Comparison of ENCODE assay signal across 8 cellular contexts in genomic region chr4:6688879-6689505, GRCh38. TPM values are rescaled to one million over a fixed set of nuclear protein-coding genes. Genes with fewer than 3 reads are reported as not detected.
DNase-seq lines count a peak whose midpoint lies in the region; ATAC-seq and TF ChIP-seq lines count a peak whose summit lies in the region.

No MANE protein-coding gene starts in this region.

- no peaks in the 10 kb centered on the region for H3K9me3 ChIP-seq in BLaER1
- no peaks in the 10 kb centered on the region for H3K9me3 ChIP-seq in mucosa of stomach (ENCODE audit: control insufficient read depth, low read length)
- H3K9me3 ChIP-seq in tibial artery = no peaks in the 10 kb centered on the region

- H3K4me1 Mint-ChIP-seq in stimulated activated memory B cell treated with anti-CD40 and anti-IgM and Interleukin-4, amounts not matched to agents 10 μg/mL and 1 μg/mL and 100 μg/mL, for 72 hours = peaks cover 18% of the 10 kb centered on the region

- no peak overlapping the region for H3K4me3 Mint-ChIP-seq in stimulated activated memory B cell treated with anti-CD40 and anti-IgM and Interleukin-4, amounts not matched to agents 10 μg/mL and 1 μg/mL and 100 μg/mL, for 72 hours

- peaks cover 60% of the 10 kb centered on the region for H3K4me1 ChIP-seq in BLaER1
- peaks cover 53% of the 10 kb centered on the region for H3K4me1 ChIP-seq in mucosa of stomach (ENCODE audit: control insufficient read depth, insufficient read depth, low read length)
- peaks cover 0 to 17% (median 0%) of the 10 kb centered on the region in 4 donors for H3K4me1 ChIP-seq in tibial artery

- H3K27ac Mint-ChIP-seq in stimulated activated memory B cell treated with anti-CD40 and anti-IgM and Interleukin-4, amounts not matched to agents 10 μg/mL and 1 μg/mL and 100 μg/mL, for 72 hours = no peak overlapping the region

- TF ChIP-seq CTCF in tibial artery (IDR thresholded peaks at IDR 0.05) = no peak

- peaks cover 6% of the 10 kb centered on the region for H3K36me3 Mint-ChIP-seq in stimulated activated memory B cell treated with anti-CD40 and anti-IgM and Interleukin-4, amounts not matched to agents 10 μg/mL and 1 μg/mL and 100 μg/mL, for 72 hours

- H3K4me3 ChIP-seq in BLaER1 (0 out of 2 replicates have a peak overlapping the region, but pooled peaks have one; percentile 31), mucosa of stomach (ENCODE audit: low read length) (peak overlapping the region; percentile 25), tibial artery (no peak overlapping the region)
- H3K4me3 ChIP-seq in Jurkat, Clone E6-1 (ENCODE audit: low read length) = peak overlapping the region; percentile 20

- H3K36me3 ChIP-seq in BLaER1 = peaks cover 4% of the 10 kb centered on the region; the same call in 1 of the 2 replicates
- H3K36me3 ChIP-seq in mucosa of stomach (ENCODE audit: control insufficient read depth, insufficient read depth, low read length) = no peaks in the 10 kb centered on the region
- no peaks in the 10 kb centered on the region for H3K36me3 ChIP-seq in tibial artery

- H3K9me3 Mint-ChIP-seq in stimulated activated memory B cell treated with anti-CD40 and anti-IgM and Interleukin-4, amounts not matched to agents 10 μg/mL and 1 μg/mL and 100 μg/mL, for 72 hours = no peaks in the 10 kb centered on the region

- H3K9ac ChIP-seq in BLaER1 (peak overlapping the region; percentile 43; the same call in 1 of the 2 replicates), mucosa of stomach (ENCODE audit: low read length) (peak overlapping the region; percentile 70)

- H3K27me3 Mint-ChIP-seq in stimulated activated memory B cell treated with anti-CD40 and anti-IgM and Interleukin-4, amounts not matched to agents 10 μg/mL and 1 μg/mL and 100 μg/mL, for 72 hours = peaks cover 44% of the 10 kb centered on the region

- peak; percentile 71 for DNase-seq in Jurkat, Clone E6-1 (ENCODE audit: low read depth, low spot score)
- DNase-seq in activated CD4-positive, alpha-beta T cell treated with anti-CD3 and anti-CD28 coated beads for 4 hours = peak; percentile 71 to 73
- DNase-seq in tibial artery = no peak

- H4K20me1 ChIP-seq in BLaER1 = no peaks in the 10 kb centered on the region; the same call in 1 of the 2 replicates

- peak; percentile 79 for ATAC-seq in GM21423 (IDR thresholded peaks at IDR 0.05; ENCODE audit: unreplicated experiment)
- peak; percentile 86 for ATAC-seq in stimulated activated memory B cell treated with anti-CD40 and anti-IgM and Interleukin-4, amounts not matched to agents 10 μg/mL and 1 μg/mL and 100 μg/mL, for 72 hours

- peak overlapping the region; percentile 61 for H3K27ac ChIP-seq in BLaER1
- H3K27ac ChIP-seq in cingulate gyrus (ENCODE audit: low read depth, low read length) = peak overlapping the region; percentile 19
- H3K27ac ChIP-seq in tibial artery = no peak overlapping the region

- intact Hi-C loops in tibial artery (cut with DNase I; ENCODE audit: low total_unique reads) = no loop called here

- H3K4me2 ChIP-seq in BLaER1 = peak overlapping the region; percentile 81

- H3K27me3 ChIP-seq in BLaER1 (no peaks in the 10 kb centered on the region), mucosa of stomach (ENCODE audit: control insufficient read depth, insufficient read depth, low read length) (no peaks in the 10 kb centered on the region), tibial artery (no peaks in the 10 kb centered on the region)

RNA-seq across cellular contexts. Expression of gene S100P, which starts 4.7 kb away (rescaled TPM):
- not detected for polyA plus RNA-seq in Jurkat, Clone E6-1 (2012; ENCODE audit: insufficient read depth, insufficient read length)

RNA-seq across cellular contexts. Expression of gene MRFAP1L1, which starts 20.7 kb away (rescaled TPM):
- 58.2 TPM for polyA plus RNA-seq in Jurkat, Clone E6-1 (2012; ENCODE audit: insufficient read depth, insufficient read length)

RNA-seq across cellular contexts. Expression of gene BLOC1S4, which starts 27.0 kb away (rescaled TPM):
- polyA plus RNA-seq in Jurkat, Clone E6-1 (2012; ENCODE audit: insufficient read depth, insufficient read length) = 10.1 TPM

RNA-seq across cellular contexts. Expression of gene MRFAP1, which starts 48.5 kb away (rescaled TPM):
- polyA plus RNA-seq in Jurkat, Clone E6-1 (2012; ENCODE audit: insufficient read depth, insufficient read length) = 228 TPM

Comparison
In these comparisons a context has a peak if more than half of its experiments do, and no peak if none do; other contexts are left out.
1. H3K27ac ChIP-seq: peak in BLaER1 (single experiment) and cingulate gyrus (single experiment); none in tibial artery (0 of 2).
2. H3K4me3 ChIP-seq: peak in BLaER1 (single experiment), Jurkat, Clone E6-1 (single experiment) and mucosa of stomach (single experiment); none in tibial artery (0 of 2).
3. DNase-seq: peak in Jurkat, Clone E6-1 (single experiment) and activated CD4-positive, alpha-beta T cell treated with anti-CD3 and anti-CD28 coated beads for 4 hours (2 of 2); none in tibial artery (0 of 2).